ENCODE assay signal across 8 cellular contexts in the genomic region with DNA sequence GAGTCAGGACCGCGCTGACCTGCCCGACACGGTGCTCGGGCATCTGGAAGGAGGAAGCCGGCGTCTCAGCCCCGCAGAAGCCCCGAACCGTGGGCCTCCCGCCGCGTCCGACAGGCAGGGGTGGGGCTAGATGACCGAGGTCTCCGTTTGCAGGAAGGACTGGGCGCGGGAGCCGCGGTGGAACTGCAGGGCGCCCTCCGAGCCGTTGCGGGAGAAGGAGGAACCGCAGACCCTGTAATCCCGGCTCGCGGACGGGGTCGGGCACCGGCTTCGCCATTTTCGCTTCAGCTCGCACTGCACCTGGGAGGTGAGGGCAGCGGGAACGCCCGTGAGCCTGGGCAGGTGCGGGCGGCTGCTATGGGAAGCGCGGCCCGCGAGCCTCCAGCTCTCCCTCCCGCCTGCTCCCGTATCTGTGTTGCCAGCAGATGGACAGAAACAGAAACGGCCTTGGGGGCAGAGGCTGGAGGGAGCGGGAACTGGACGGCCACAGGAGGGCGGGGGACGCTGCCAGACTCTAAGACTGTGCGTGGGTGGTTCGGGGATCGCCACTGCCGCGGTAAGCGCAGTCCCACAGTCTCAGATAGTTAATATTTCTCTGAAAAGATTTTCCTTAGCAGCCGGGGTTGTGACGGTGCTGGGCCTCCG.
DNase-seq lines count a peak whose midpoint lies in the region; ATAC-seq and TF ChIP-seq lines count a peak whose summit lies in the region.

No MANE protein-coding gene starts in this region.

- no peak for TF ChIP-seq EP300 in Ishikawa (IDR thresholded peaks at IDR 0.05; ENCODE audit: borderline replicate concordance)

- DNase-seq in CD8-positive, alpha-beta T cell, result peak in 3 of 7 experiments; percentile 6 to 46 (median 9)
- DNase-seq in activated CD4-positive, alpha-beta memory T cell treated with anti-CD3 and anti-CD28 coated beads for 36 hours, result peak; percentile 15
- DNase-seq in fibroblast of lung (ENCODE audit: low read depth in 2 of 2), result peak in 1 of 2 donors; percentile 16
- DNase-seq in naive thymus-derived CD4-positive, alpha-beta T cell, result no peak

- no peak for ATAC-seq in CD8-positive, alpha-beta T cell
- peak; percentile 20 for ATAC-seq in naive thymus-derived CD4-positive, alpha-beta T cell
- ATAC-seq in GM18873 (IDR thresholded peaks at IDR 0.05; ENCODE audit: low FRiP score, unreplicated experiment), result no peak
- ATAC-seq in GM19455 (IDR thresholded peaks at IDR 0.05; ENCODE audit: unreplicated experiment), result no peak
- ATAC-seq in GM19328 (IDR thresholded peaks at IDR 0.05; ENCODE audit: unreplicated experiment), result no peak

- peak overlapping the region; percentile 68 for H3K4me2 ChIP-seq in fibroblast of lung (ENCODE audit: extremely low read depth, insufficient read depth, low read length)

- H3K9ac ChIP-seq in fibroblast of lung (ENCODE audit: insufficient read depth, low read length), result peak overlapping the region; percentile 23

- H3K4me3 Mint-ChIP-seq in CD8-positive, alpha-beta T cell, result peak overlapping the region; percentile 42
- H3K4me3 Mint-ChIP-seq in activated CD4-positive, alpha-beta memory T cell treated with anti-CD3 and anti-CD28 coated beads for 36 hours, result peak overlapping the region; percentile 37
- H3K4me3 Mint-ChIP-seq in naive thymus-derived CD4-positive, alpha-beta T cell, result peak overlapping the region in 9 of 10 donors; percentile 51 to 78 (median 66)

- H3K4me1 ChIP-seq in CD8-positive, alpha-beta T cell (ENCODE audit: insufficient read depth, low read length), result no peaks in the 10 kb centered on the region
- no peaks in the 10 kb centered on the region for H3K4me1 ChIP-seq in fibroblast of lung (ENCODE audit: control insufficient read depth, extremely low read depth, insufficient read depth, low read length)
- no peaks in the 10 kb centered on the region for H3K4me1 ChIP-seq in naive thymus-derived CD4-positive, alpha-beta T cell (ENCODE audit: control insufficient read depth in 2 of 2, insufficient read depth in 2 of 2, low read length in 2 of 2)

- no peaks in the 10 kb centered on the region for H3K79me2 ChIP-seq in fibroblast of lung (ENCODE audit: control insufficient read depth, insufficient read depth, low read length)

- CTCF ChIA-PET in CD8-positive, alpha-beta T cell (lab: Charles Lee), result interaction anchor here (0.6 kb wide), 2 partner anchors 14 to 1038 kb away, joined by 4 read pairs; no protein-coding TSS in a partner anchor
- CTCF ChIA-PET in activated CD4-positive, alpha-beta memory T cell treated with anti-CD3 and anti-CD28 coated beads for 36 hours (lab: Charles Lee), result no interaction called here
- CTCF ChIA-PET in naive thymus-derived CD4-positive, alpha-beta T cell (lab: Charles Lee), result interaction anchor here (1.1 kb wide), 1 partner anchor 12 kb away, joined by 5 read pairs; no protein-coding TSS in a partner anchor

- H3K4me3 ChIP-seq in CD8-positive, alpha-beta T cell (ENCODE audit: low read depth, low read length), result no peak overlapping the region
- H3K4me3 ChIP-seq in fibroblast of lung (replicated peaks in 1 of 4; ENCODE audit: control extremely low read depth in 1 of 4, insufficient read depth in 1 of 4, low read depth in 3 of 4, low read length in 4 of 4), result peak overlapping the region; percentile 33 to 46 (median 38)
- H3K4me3 ChIP-seq in naive thymus-derived CD4-positive, alpha-beta T cell (ENCODE audit: low read length), result no peak overlapping the region

- H3K9me3 Mint-ChIP-seq in CD8-positive, alpha-beta T cell, result no peaks in the 10 kb centered on the region
- H3K9me3 Mint-ChIP-seq in activated CD4-positive, alpha-beta memory T cell treated with anti-CD3 and anti-CD28 coated beads for 36 hours, result no peaks in the 10 kb centered on the region
- peaks cover 0 to 1% (median 0%) of the 10 kb centered on the region in 11 donors for H3K9me3 Mint-ChIP-seq in naive thymus-derived CD4-positive, alpha-beta T cell

- no peak overlapping the region for H3K27ac Mint-ChIP-seq in CD8-positive, alpha-beta T cell
- H3K27ac Mint-ChIP-seq in activated CD4-positive, alpha-beta memory T cell treated with anti-CD3 and anti-CD28 coated beads for 36 hours, result no peak overlapping the region
- H3K27ac Mint-ChIP-seq in naive thymus-derived CD4-positive, alpha-beta T cell, result peak overlapping the region in 1 of 9 donors; percentile 3

- H3K36me3 ChIP-seq in CD8-positive, alpha-beta T cell (ENCODE audit: insufficient read depth, low read length), result no peaks in the 10 kb centered on the region
- H3K36me3 ChIP-seq in fibroblast of lung (ENCODE audit: control insufficient read depth, insufficient read depth, low read length), result no peaks in the 10 kb centered on the region
- no peaks in the 10 kb centered on the region for H3K36me3 ChIP-seq in naive thymus-derived CD4-positive, alpha-beta T cell (ENCODE audit: control insufficient read depth in 2 of 3, insufficient read depth in 3 of 3, low read length in 3 of 3)

- peak overlapping the region; percentile 60 for H2AFZ ChIP-seq in fibroblast of lung (ENCODE audit: low read length)

- H4K20me1 ChIP-seq in fibroblast of lung (ENCODE audit: control insufficient read depth, extremely low read depth, insufficient read depth, low read length), result no peaks in the 10 kb centered on the region

- TF ChIP-seq CTCF in CD8-positive, alpha-beta T cell (IDR thresholded peaks at IDR 0.05), result no peak
- TF ChIP-seq CTCF in fibroblast of lung (conservative IDR thresholded peaks at IDR 0.05 in 1 of 2, IDR thresholded peaks at IDR 0.05 in 1 of 2; ENCODE audit: low read depth in 1 of 2, low read length in 2 of 2), result peak in 1 of 2 donors; percentile 3

- TF ChIP-seq RAD21 in Ishikawa (IDR thresholded peaks at IDR 0.05; ENCODE audit: low read depth), result peak; percentile 5; the same call in 1 of the 2 replicates

- intact Hi-C loops in CD8-positive, alpha-beta T cell (cut with DNase I, micrococcal nuclease), result no loop called here
- intact Hi-C loops in activated CD4-positive, alpha-beta memory T cell treated with anti-CD3 and anti-CD28 coated beads for 36 hours (cut with micrococcal nuclease), result no loop called here
- intact Hi-C loops in naive thymus-derived CD4-positive, alpha-beta T cell (cut with micrococcal nuclease), result no loop called here

- no peaks in the 10 kb centered on the region for H3K27me3 ChIP-seq in CD8-positive, alpha-beta T cell (ENCODE audit: insufficient read depth, low read length)
- no peaks in the 10 kb centered on the region for H3K27me3 ChIP-seq in fibroblast of lung (ENCODE audit: control insufficient read depth, insufficient read depth, low read length)
- no peaks in the 10 kb centered on the region for H3K27me3 ChIP-seq in naive thymus-derived CD4-positive, alpha-beta T cell (ENCODE audit: control insufficient read depth in 2 of 2, insufficient read depth in 2 of 2, low read length in 2 of 2)

- H3K36me3 Mint-ChIP-seq in CD8-positive, alpha-beta T cell, result no peaks in the 10 kb centered on the region
- H3K36me3 Mint-ChIP-seq in activated CD4-positive, alpha-beta memory T cell treated with anti-CD3 and anti-CD28 coated beads for 36 hours, result no peaks in the 10 kb centered on the region
- H3K36me3 Mint-ChIP-seq in naive thymus-derived CD4-positive, alpha-beta T cell, result no peaks in the 10 kb centered on the region

- POLR2A ChIA-PET in CD8-positive, alpha-beta T cell (lab: Charles Lee), result no interaction called here
- POLR2A ChIA-PET in activated CD4-positive, alpha-beta memory T cell treated with anti-CD3 and anti-CD28 coated beads for 36 hours (lab: Charles Lee), result no interaction called here
- POLR2A ChIA-PET in naive thymus-derived CD4-positive, alpha-beta T cell (lab: Charles Lee), result no interaction called here

- H3K4me1 Mint-ChIP-seq in CD8-positive, alpha-beta T cell (ENCODE audit: low read depth), result peaks cover 6% of the 10 kb centered on the region
- H3K4me1 Mint-ChIP-seq in activated CD4-positive, alpha-beta memory T cell treated with anti-CD3 and anti-CD28 coated beads for 36 hours (ENCODE audit: low read depth), result peaks cover 11% of the 10 kb centered on the region
- peaks cover 0 to 15% (median 9%) of the 10 kb centered on the region in 7 donors for H3K4me1 Mint-ChIP-seq in naive thymus-derived CD4-positive, alpha-beta T cell

- H3K27ac ChIP-seq in CD8-positive, alpha-beta T cell (ENCODE audit: low read depth, low read length), result no peak overlapping the region
- H3K27ac ChIP-seq in fibroblast of lung (ENCODE audit: insufficient read depth, low read length), result no peak overlapping the region
- H3K27ac ChIP-seq in naive thymus-derived CD4-positive, alpha-beta T cell (ENCODE audit: low read depth, low read length), result no peak overlapping the region

- H3K9me3 ChIP-seq in CD8-positive, alpha-beta T cell (ENCODE audit: low read length), result no peaks in the 10 kb centered on the region
- no peaks in the 10 kb centered on the region for H3K9me3 ChIP-seq in fibroblast of lung (ENCODE audit: control insufficient read depth, insufficient read depth, low read depth, low read length)
- no peaks in the 10 kb centered on the region for H3K9me3 ChIP-seq in naive thymus-derived CD4-positive, alpha-beta T cell (ENCODE audit: control insufficient read depth in 2 of 3, low read length in 3 of 3)

- H3K27me3 Mint-ChIP-seq in CD8-positive, alpha-beta T cell (ENCODE audit: low read depth), result peaks cover 25% of the 10 kb centered on the region
- peaks cover 37% of the 10 kb centered on the region for H3K27me3 Mint-ChIP-seq in activated CD4-positive, alpha-beta memory T cell treated with anti-CD3 and anti-CD28 coated beads for 36 hours
- H3K27me3 Mint-ChIP-seq in naive thymus-derived CD4-positive, alpha-beta T cell, result peaks cover 0 to 47% (median 24%) of the 10 kb centered on the region in 5 donors

TF ChIP-seq in Ishikawa, 13 proteins besides CTCF, POLR2A, EP300 and RAD21:
- TF ChIP-seq ZBTB7A (IDR thresholded peaks at IDR 0.05; ENCODE audit: low read depth) (0 out of 2 replicates have a peak, but pooled peaks have one; percentile 22), TCF12 (IDR thresholded peaks at IDR 0.05; ENCODE audit: low read depth) (no peak), EGR1 (IDR thresholded peaks at IDR 0.05) (0 out of 2 replicates have a peak, but pooled peaks have one; percentile 25)

Comparison
In these comparisons a context has a peak if more than half of its experiments do, and no peak if none do; other contexts are left out.
1. H3K4me3 ChIP-seq: peak in fibroblast of lung (4 of 4); none in CD8-positive, alpha-beta T cell (single experiment) and naive thymus-derived CD4-positive, alpha-beta T cell (single experiment).
2. Peak in every context shown above with its lines, with median percentiles within 50 percentile points of each other: H3K4me3 Mint-ChIP-seq.